In genomic region chr9:113148377-113148715, GRCh38 we compare ENCODE assay signal across 19 cellular contexts. TPM values are rescaled to one million over a fixed set of nuclear protein-coding genes. Genes with fewer than 3 reads are reported as not detected.
DNase-seq lines count a peak whose midpoint lies in the region; ATAC-seq, FAIRE-seq and TF ChIP-seq lines count a peak whose summit lies in the region.
"Had no signal": no experiment of that assay in that cellular context is flagged by ENCODE, and none has a peak within 500 bp of the region (broad histone marks: within the 10 kb centered on the region; RNA-seq: fewer than 3 reads in every experiment).

No MANE protein-coding gene starts in this region.

- H3K36me3 ChIP-seq in lower lobe of right lung, result no peaks in the 10 kb centered on the region
- H3K36me3 ChIP-seq in parathyroid adenoma (ENCODE audit: control insufficient read depth, insufficient read depth, low read length), result no peaks in the 10 kb centered on the region
- no peaks in the 10 kb centered on the region for H3K36me3 ChIP-seq in CD4-positive, alpha-beta memory T cell (ENCODE audit: insufficient read depth, low read length)

- H3K4me3 ChIP-seq in lower lobe of right lung (no peak overlapping the region), parathyroid adenoma (ENCODE audit: low read depth, low read length) (no peak overlapping the region)
- no peak overlapping the region for H3K4me3 ChIP-seq in CD4-positive, alpha-beta memory T cell (ENCODE audit: low read length in 2 of 2)
- H3K4me3 ChIP-seq: GM23248 had no signal

- CTCF ChIA-PET in CD4-positive, alpha-beta T cell (lab: Charles Lee), result no interaction called here
- CTCF ChIA-PET in CD4-positive, alpha-beta memory T cell (lab: Charles Lee; ENCODE audit: partially characterized antibody), result no interaction called here

- peaks cover 27% of the 10 kb centered on the region for H3K27me3 Mint-ChIP-seq in CD4-positive, alpha-beta T cell
- H3K27me3 Mint-ChIP-seq in CD4-positive, alpha-beta memory T cell, result peaks cover 14 to 23% of the 10 kb centered on the region in 2 donors

- DNase-seq in CD4-positive, alpha-beta T cell, result no peak
- DNase-seq in lower lobe of right lung (no peak), GM19239 (ENCODE audit: insufficient read length, low spot score) (no peak), NCI-H187 treated with DMSO at 0.1 percent for 48 hours (lab: John Stamatoyannopoulos, UW) (no peak), amygdala (lab: John Stamatoyannopoulos, UW) (no peak)
- DNase-seq in CD4-positive, alpha-beta memory T cell, result no peak
- DNase-seq: Calu3; CD4-positive, CD25-positive, alpha-beta regulatory T cell; COR-L47; DMS53; DMS79 treated with DMSO at 0.1 percent for 48 hours; GM23248; H7; HCEC 1CT had no signal

- intact Hi-C loops in CD4-positive, alpha-beta T cell (cut with DNase I, micrococcal nuclease), result no loop called here
- intact Hi-C loops in lower lobe of right lung (cut with DNase I), result no loop called here
- intact Hi-C loops in CD4-positive, alpha-beta memory T cell (cut with micrococcal nuclease), result no loop called here

- no peak overlapping the region for H3K9ac ChIP-seq in parathyroid adenoma
- H3K9ac ChIP-seq: GM23248 had no signal

- no peaks in the 10 kb centered on the region for H3K36me3 Mint-ChIP-seq in CD4-positive, alpha-beta T cell (ENCODE audit: low read depth)
- peaks cover 0 to 1% of the 10 kb centered on the region in 2 donors for H3K36me3 Mint-ChIP-seq in CD4-positive, alpha-beta memory T cell
- H3K36me3 Mint-ChIP-seq: CD4-positive, CD25-positive, alpha-beta regulatory T cell had no signal

- no peak overlapping the region for H3K27ac Mint-ChIP-seq in CD4-positive, alpha-beta T cell
- H3K27ac Mint-ChIP-seq in CD4-positive, alpha-beta memory T cell, result peak overlapping the region in 1 of 7 donors; percentile 10
- H3K27ac Mint-ChIP-seq: CD4-positive, CD25-positive, alpha-beta regulatory T cell had no signal

- no peak overlapping the region for H3K27ac ChIP-seq in CD4-positive, alpha-beta T cell (ENCODE audit: low read depth, low read length)
- H3K27ac ChIP-seq in angular gyrus (ENCODE audit: low read depth, low read length), result peak overlapping the region; percentile 33
- H3K27ac ChIP-seq in lower lobe of right lung, result peak overlapping the region; percentile 24
- H3K27ac ChIP-seq in parathyroid adenoma, result peak overlapping the region; percentile 100
- H3K27ac ChIP-seq in CD4-positive, alpha-beta memory T cell (ENCODE audit: low read depth, low read length), result no peak overlapping the region
- H3K27ac ChIP-seq: C4-2B, GM23248 had no signal

- FAIRE-seq in GM19239 (lab: Jason Lieb, UNC), result no peak
- FAIRE-seq: G401.6, H1 had no signal

- H3K9me3 ChIP-seq in CD4-positive, alpha-beta T cell (ENCODE audit: control insufficient read depth, low read length), result no peaks in the 10 kb centered on the region
- H3K9me3 ChIP-seq in lower lobe of right lung, result no peaks in the 10 kb centered on the region
- no peaks in the 10 kb centered on the region for H3K9me3 ChIP-seq in parathyroid adenoma (ENCODE audit: control insufficient read depth, low read length)
- no peaks in the 10 kb centered on the region for H3K9me3 ChIP-seq in CD4-positive, alpha-beta memory T cell (ENCODE audit: control insufficient read depth in 1 of 2, low read length in 2 of 2)

- peaks cover 24% of the 10 kb centered on the region for H3K79me2 ChIP-seq in parathyroid adenoma

- H3K4me1 ChIP-seq in lower lobe of right lung (peaks cover 28% of the 10 kb centered on the region), parathyroid adenoma (peaks cover 51% of the 10 kb centered on the region)
- peaks cover 21% of the 10 kb centered on the region for H3K4me1 ChIP-seq in CD4-positive, alpha-beta memory T cell (ENCODE audit: insufficient read depth, low read length)

- H3K27me3 ChIP-seq in CD4-positive, alpha-beta T cell (ENCODE audit: control insufficient read depth, insufficient read depth, low read length), result peaks cover 9% of the 10 kb centered on the region
- H3K27me3 ChIP-seq in lower lobe of right lung (ENCODE audit: low read depth), result peaks cover 6% of the 10 kb centered on the region
- no peaks in the 10 kb centered on the region for H3K27me3 ChIP-seq in parathyroid adenoma (ENCODE audit: control insufficient read depth, insufficient read depth, low read length)
- no peaks in the 10 kb centered on the region for H3K27me3 ChIP-seq in CD4-positive, alpha-beta memory T cell (ENCODE audit: insufficient read depth, low read length)

- H3K4me2 ChIP-seq in parathyroid adenoma (ENCODE audit: low read length), result peak overlapping the region; percentile 32

- H3K9me3 Mint-ChIP-seq in CD4-positive, alpha-beta T cell, result no peaks in the 10 kb centered on the region
- H3K9me3 Mint-ChIP-seq in CD4-positive, alpha-beta memory T cell, result peaks cover 0 to 3% (median 0%) of the 10 kb centered on the region in 8 donors

- H2AFZ ChIP-seq in parathyroid adenoma, result no peak overlapping the region
- H2AFZ ChIP-seq: GM23248 had no signal

- peaks cover 21% of the 10 kb centered on the region for H3K4me1 Mint-ChIP-seq in CD4-positive, alpha-beta T cell (ENCODE audit: low read depth)
- H3K4me1 Mint-ChIP-seq in CD4-positive, alpha-beta memory T cell, result peaks cover 5 to 22% (median 16%) of the 10 kb centered on the region in 4 donors

- peak overlapping the region; percentile 6 for H3K4me3 Mint-ChIP-seq in CD4-positive, alpha-beta T cell
- H3K4me3 Mint-ChIP-seq in CD4-positive, alpha-beta memory T cell, result peak overlapping the region in 2 of 8 donors; percentile 27 to 30

- ATAC-seq in CD4-positive, alpha-beta T cell (ENCODE audit: poor library complexity), result no peak
- no peak for ATAC-seq in lower lobe of right lung

- TF ChIP-seq CTCF in CD4-positive, alpha-beta T cell (IDR thresholded peaks at IDR 0.05), result no peak
- no peak for TF ChIP-seq CTCF in lower lobe of right lung (IDR thresholded peaks at IDR 0.05)
- TF ChIP-seq CTCF in parathyroid adenoma (IDR thresholded peaks at IDR 0.05), result no peak

- POLR2A ChIA-PET in CD4-positive, alpha-beta T cell (lab: Charles Lee), result no interaction called here
- POLR2A ChIA-PET in CD4-positive, alpha-beta memory T cell (lab: Charles Lee; ENCODE audit: partially characterized antibody), result no interaction called here

RNA-seq across cellular contexts. Expression of gene SLC31A2, which starts 2.5 kb away (rescaled TPM):
- 1 to 10 TPM; 4.8 to 5.4 TPM for total RNA-seq in CD4-positive, alpha-beta T cell
- total RNA-seq in lower lobe of right lung, result 74.8 TPM
- total RNA-seq in CD4-positive, alpha-beta memory T cell, result 1 to 10 TPM; 5.3 to 6.1 TPM
- polyA plus RNA-seq in CD4-positive, alpha-beta memory T cell, result 1 to 10 TPM; 6.9 to 8.7 TPM

Comparison
In these comparisons a context has a peak if more than half of its experiments do, and no peak if none do; other contexts are left out.
1. H3K27ac ChIP-seq: peak in angular gyrus (single experiment), lower lobe of right lung (single experiment) and parathyroid adenoma (single experiment); none in CD4-positive, alpha-beta T cell (single experiment) and CD4-positive, alpha-beta memory T cell (single experiment).
2. RNA of gene SLC31A2, which starts 2.5 kb away (total RNA-seq): 74.8 TPM in lower lobe of right lung (single experiment); 5.3 to 6.1 TPM in CD4-positive, alpha-beta memory T cell and 4.8 to 5.4 TPM in CD4-positive, alpha-beta T cell; every median in the first group is over 10 times any median in the second.